Comparison of ENCODE assay signal across 8 cellular contexts in the genomic region with DNA sequence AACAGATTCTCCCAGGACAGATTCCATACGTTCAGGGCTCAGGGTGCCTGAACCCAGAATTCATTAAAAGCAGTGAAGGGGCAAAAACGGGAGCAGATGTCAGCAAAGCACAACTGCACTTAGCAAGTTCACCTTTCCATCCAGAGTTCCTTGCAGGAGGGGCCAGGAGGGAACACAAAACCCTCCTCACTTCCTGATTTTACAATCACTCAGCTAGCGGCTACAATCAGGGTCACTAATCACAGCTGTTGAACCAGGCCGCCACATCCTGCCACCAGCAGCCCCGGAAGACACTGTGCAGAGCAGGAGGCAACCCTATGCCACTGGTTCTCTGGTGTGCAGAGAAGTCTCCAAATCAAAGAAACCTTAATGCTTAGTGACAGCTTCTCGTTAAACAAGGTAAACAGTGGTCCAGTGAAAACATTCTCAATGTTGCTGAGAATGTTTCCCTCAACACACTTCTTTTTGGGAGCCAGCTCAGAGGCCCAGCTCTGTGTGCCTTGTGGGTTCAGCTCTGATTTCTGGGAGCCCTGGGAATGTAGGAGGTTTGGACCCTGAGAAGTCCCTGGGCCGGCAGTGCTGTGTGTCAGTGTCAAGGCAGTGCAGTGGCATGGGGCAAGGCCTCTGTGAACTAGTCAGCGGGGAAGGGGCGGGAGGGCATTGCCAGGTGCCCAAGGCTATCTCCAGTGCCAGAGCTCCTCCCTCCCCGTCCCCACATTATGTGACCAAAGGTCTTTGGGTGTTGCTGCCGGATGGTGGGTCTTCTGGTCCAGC. TPM values are rescaled to one million over a fixed set of nuclear protein-coding genes. Genes with fewer than 3 reads are reported as not detected.
DNase-seq lines count a peak whose midpoint lies in the region; ATAC-seq, FAIRE-seq and TF ChIP-seq lines count a peak whose summit lies in the region.

No MANE protein-coding gene starts in this region.

- RAD21 ChIA-PET in GM12878 (lab: Charles Lee; ENCODE audit: unreplicated experiment): interaction anchor here (0.7 to 6.1 kb wide), 26 partner anchors 9 to 210 kb away, joined by 3 to 110 read pairs (median 12); a partner anchor contains a TSS

- DNase-seq in EL (peak; percentile 58), T-cell (peak; percentile 47 to 81 (median 73)), GM12878 (ENCODE audit: low read depth, low spot score) (peak; percentile 84), substantia nigra (lab: John Stamatoyannopoulos, UW) (peak in 6 of 49 donors; percentile 10 to 31 (median 22)), iPS-NIHi7 (ENCODE audit: extremely low spot score) (no peak)

- peak in 1 of 2 experiments; percentile 35; a peak in 1 of 4 replicates for TF ChIP-seq EP300 in GM12878 (IDR thresholded peaks at IDR 0.05; ENCODE audit: borderline replicate concordance in 1 of 2, control insufficient read depth in 1 of 2, low read depth in 2 of 2, low read length in 2 of 2)

- H3K27ac ChIP-seq in GM12878 (ENCODE audit: control insufficient read depth, insufficient read depth) (peak overlapping the region; percentile 98), liver (ENCODE audit: low read depth in 1 of 2, low read length in 2 of 2) (peak overlapping the region; percentile 80 to 92), substantia nigra (ENCODE audit: low read depth, low read length, poor library complexity, severe bottlenecking) (peak overlapping the region; percentile 38)

- H3K9me3 ChIP-seq in GM12878 (replicated peaks; ENCODE audit: control insufficient read depth, insufficient read depth, low read length) (no peaks in the 10 kb centered on the region), liver (ENCODE audit: control insufficient read depth in 4 of 4, low read length in 3 of 4) (no peaks in the 10 kb centered on the region)

- TSS peak; percentile 97 for BruUV-seq in GM12878 (replicated peaks; lab: Mats Ljungman, UMichigan)

- peak overlapping the region; percentile 100 for H3K27ac Mint-ChIP-seq in T-cell

- in situ Hi-C loops in GM12878 (cut with MboI): no loop called here

- H3K27me3 ChIP-seq in GM12878 (replicated peaks in 1 of 2; ENCODE audit: control insufficient read depth in 2 of 2, insufficient read depth in 2 of 2, low read length in 1 of 2) (no peaks in the 10 kb centered on the region), liver (ENCODE audit: control insufficient read depth in 4 of 4, insufficient read depth in 4 of 4, low read length in 3 of 4) (no peaks in the 10 kb centered on the region)

- CTCF ChIA-PET in T-cell (lab: Charles Lee): interaction anchor here (0.5 to 2.9 kb wide), 25 partner anchors 14 to 442 kb away, joined by 3 to 29 read pairs (median 6); a partner anchor contains a TSS
- CTCF ChIA-PET in GM12878 (lab: Yijun Ruan, JAX): interaction anchor here (0.7 to 5.6 kb wide), 20 partner anchors 15 to 428 kb away, joined by 3 to 92 read pairs (median 5); a partner anchor contains a TSS

- ATAC-seq in GM21360 (IDR thresholded peaks at IDR 0.05; ENCODE audit: unreplicated experiment) (peak; percentile 49), HG03575 (IDR thresholded peaks at IDR 0.05; ENCODE audit: extremely low read depth, insufficient number of reproducible peaks, low FRiP score, unreplicated experiment) (peak; percentile 23), T-cell (replicated peaks in 1 of 4) (peak; percentile 58 to 72 (median 70)), GM12878 (peak; percentile 83)

- intact Hi-C loops in GM12878 (cut with micrococcal nuclease; ENCODE audit: unreplicated experiment): loop anchor here (1.0 to 5.0 kb wide), 9 partner anchors 15 to 200 kb away; no protein-coding TSS in a partner anchor

- peak overlapping the region; percentile 94 for H3K9ac ChIP-seq in GM12878 (ENCODE audit: control insufficient read depth, insufficient read depth, low read length)
- peak overlapping the region; percentile 57 to 66 for H3K9ac ChIP-seq in liver (ENCODE audit: low read depth in 1 of 2, low read length in 2 of 2)

- H3K4me3 ChIP-seq in GM12878: peak overlapping the region; percentile 60
- H3K4me3 ChIP-seq in liver (ENCODE audit: low read depth in 1 of 3, low read length in 3 of 3): no peak overlapping the region

- H3K27me3 Mint-ChIP-seq in T-cell: no peaks in the 10 kb centered on the region

- H3K36me3 ChIP-seq in GM12878 (ENCODE audit: control insufficient read depth in 2 of 2, insufficient read depth in 2 of 2, low read length in 1 of 2): no peaks in the 10 kb centered on the region; a peak in 1 of 4 replicates
- no peaks in the 10 kb centered on the region for H3K36me3 ChIP-seq in liver (ENCODE audit: control insufficient read depth in 4 of 4, insufficient read depth in 3 of 4, low read depth in 1 of 4, low read length in 3 of 4)

- TF ChIP-seq RAD21 in GM12878 (IDR thresholded peaks at IDR 0.05; ENCODE audit: insufficient read depth, low read depth, low read length): peak; percentile 27; the same call in 1 of the 2 replicates
- peak in 1 of 2 donors; percentile 17 for TF ChIP-seq RAD21 in liver (IDR thresholded peaks at IDR 0.05)

- FAIRE-seq in GM12878 (lab: Jason Lieb, UNC): peak; percentile 80

- peaks cover 7% of the 10 kb centered on the region for H3K79me2 ChIP-seq in GM12878 (ENCODE audit: control insufficient read depth, insufficient read depth, low read length)

- H3K4me1 ChIP-seq in GM12878 (ENCODE audit: control insufficient read depth, insufficient read depth, low read length) (peaks cover 59% of the 10 kb centered on the region), liver (ENCODE audit: control insufficient read depth in 4 of 4, insufficient read depth in 4 of 4, low read length in 3 of 4) (peaks cover 22 to 33% (median 27%) of the 10 kb centered on the region in 4 donors)

- H3K4me2 ChIP-seq in GM12878 (ENCODE audit: control insufficient read depth, insufficient read depth): peak overlapping the region; percentile 86

- H3K4me3 Mint-ChIP-seq in T-cell: peak overlapping the region; percentile 70 to 90 (median 88)

- peaks cover 7% of the 10 kb centered on the region for H3K36me3 Mint-ChIP-seq in T-cell

- no peak for TF ChIP-seq CTCF in GM12878 (IDR thresholded peaks at IDR 0.05 in 2 of 3, conservative IDR thresholded peaks at IDR 0.05 in 1 of 3; ENCODE audit: control insufficient read depth in 2 of 3, extremely low read depth in 1 of 3, insufficient read depth in 1 of 3, low read depth in 3 of 3, low read length in 3 of 3)
- no peak for TF ChIP-seq CTCF in liver (IDR thresholded peaks at IDR 0.05; ENCODE audit: low read depth, low read length, missing input control)

- H4K20me1 ChIP-seq in GM12878 (ENCODE audit: control insufficient read depth, insufficient read depth): no peaks in the 10 kb centered on the region

- SMC1A ChIA-PET in GM12878 (lab: Charles Lee; ENCODE audit: uncharacterized antibody, unreplicated experiment): interaction anchor here (0.7 to 6.7 kb wide), 34 partner anchors 10 to 209 kb away, joined by 3 to 96 read pairs (median 5); a partner anchor contains a TSS

- peak; percentile 77 for TF ChIP-seq POLR2A in GM12878 (IDR thresholded peaks at IDR 0.05; ENCODE audit: low read depth, low read length)

- H3K9me3 Mint-ChIP-seq in T-cell: no peaks in the 10 kb centered on the region

- POLR2A ChIA-PET in T-cell (lab: Charles Lee): interaction anchor here (0.5 to 2.5 kb wide), 23 partner anchors 11 to 468 kb away, joined by 3 to 43 read pairs (median 4); a partner anchor contains a TSS
- POLR2A ChIA-PET in GM12878 (lab: Charles Lee): interaction anchor here (0.8 to 4.2 kb wide), 18 partner anchors 9 to 199 kb away, joined by 3 to 62 read pairs (median 8); a partner anchor contains a TSS

- peaks cover 75 to 92% (median 84%) of the 10 kb centered on the region in 3 donors for H3K4me1 Mint-ChIP-seq in T-cell

- H2AFZ ChIP-seq in GM12878 (ENCODE audit: control insufficient read depth, low read depth, low read length): peak overlapping the region; percentile 56

- 3% methylated on average over 11 of the region's 11 CpGs for WGBS in GM12878 (ENCODE audit: insufficient coverage, insufficient replicate concordance, low lambda C conversion rate, missing lambda C conversion rate)
- 30% methylated on average over 11 of the region's 11 CpGs for WGBS in liver

TF ChIP-seq in GM12878, 131 proteins besides CTCF, POLR2A, EP300 and RAD21 (continues in another document):
- TF ChIP-seq JUNB (IDR thresholded peaks at IDR 0.05) (peak; percentile 25; the same call in 1 of the 2 replicates), TARDBP (IDR thresholded peaks at IDR 0.05; ENCODE audit: borderline replicate concordance) (no peak), SREBF1 (IDR thresholded peaks at IDR 0.05; ENCODE audit: low read length) (no peak), CHD1 (IDR thresholded peaks at IDR 0.05; ENCODE audit: low read depth, low read length) (no peak)

TF ChIP-seq in liver, 16 proteins besides CTCF, POLR2A, EP300 and RAD21 (continues in another document):
- TF ChIP-seq HNF4A (conservative IDR thresholded peaks at IDR 0.05) (peak in 1 of 2 donors; percentile 67), RXRA (IDR thresholded peaks at IDR 0.05) (peak; percentile 15 to 55), GABPA (IDR thresholded peaks at IDR 0.05 in 1 of 2, conservative IDR thresholded peaks at IDR 0.05 in 1 of 2) (no peak), TAF1 (conservative IDR thresholded peaks at IDR 0.05) (no peak), JUND (IDR thresholded peaks at IDR 0.05) (no peak), YY1 (IDR thresholded peaks at IDR 0.05) (peak; percentile 14), SP1 (IDR thresholded peaks at IDR 0.05) (peak; percentile 41)
- TF ChIP-seq, protein P1, sequence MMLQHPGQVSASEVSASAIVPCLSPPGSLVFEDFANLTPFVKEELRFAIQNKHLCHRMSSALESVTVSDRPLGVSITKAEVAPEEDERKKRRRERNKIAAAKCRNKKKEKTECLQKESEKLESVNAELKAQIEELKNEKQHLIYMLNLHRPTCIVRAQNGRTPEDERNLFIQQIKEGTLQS (IDR thresholded peaks at IDR 0.05): no peak

RNA-seq across cellular contexts. Expression of a gene that starts 54.5 kb away (rescaled TPM):
- total RNA-seq in T-cell: 10 to 100 TPM; 16.3 to 24.4 (median 18.3) TPM
- 21.6 and 23.5 TPM in 2 replicates for total RNA-seq in GM12878 (2013; cell fraction: nucleolus; rRNA removed)
- total RNA-seq in GM12878 (2014; rRNA removed): 11.6 and 12.9 TPM in 2 replicates
- 12.6 and 12.9 TPM in 2 replicates for total RNA-seq in GM12878 (2014; rRNA removed; fragmentation: Illumina TruSeq; extraction: Trizol)
- total RNA-seq in GM12878 (2021): 12.8 and 13.3 TPM in 2 replicates
- polyA plus RNA-seq in GM12878 (2011; ENCODE audit: low read depth): 9.4 TPM
- polyA plus RNA-seq in GM12878 (2011; rRNA removed): 13.3 and 19.4 TPM in 2 replicates
- polyA plus RNA-seq in GM12878 (2011; cell fraction: cytosol; rRNA removed): 5.7 and 9.1 TPM in 2 replicates
- 13.7 and 14.4 TPM in 2 replicates for polyA plus RNA-seq in GM12878 (2011; cell fraction: nucleus; rRNA removed)
- polyA plus RNA-seq in GM12878 (2012): 13.5 and 15.6 TPM in 2 replicates
- 12.8 and 16.6 TPM in 2 replicates for polyA plus RNA-seq in GM12878 (2014; fragmentation: Illumina TruSeq; extraction: Trizol)
- polyA plus RNA-seq in GM12878 (2014; fragmentation: Nextera tagmentation; extraction: Ambion mirVana): 10 to 100 TPM in 1 of 2 experiments, 1 to 10 TPM in 1; 8.5 to 11.5 TPM
- 12.3 and 18.2 TPM in 2 replicates for polyA plus RNA-seq in GM12878 (2014; rRNA removed)
- 10 to 100 TPM; 17.5 to 18.4 TPM for polyA plus RNA-seq in GM12878 (2016; fragmentation: Nextera tagmentation; extraction: Ambion mirVana)
- polyA minus RNA-seq in GM12878 (2011; rRNA and poly(A)+ RNA removed): 2.5 and 3.5 TPM in 2 replicates
- 1.3 and 2.2 TPM in 2 replicates for polyA minus RNA-seq in GM12878 (2011; cell fraction: cytosol; rRNA and poly(A)+ RNA removed)
- 5.8 and 10.0 TPM in 2 replicates for polyA minus RNA-seq in GM12878 (2011; cell fraction: nucleus; rRNA and poly(A)+ RNA removed)
- total RNA-seq in liver: 1 to 10 TPM; 2.6 to 5.0 TPM
- 1 to 10 TPM; 2.8 to 3.0 TPM for polyA plus RNA-seq in liver

Comparison
In these comparisons a context has a peak if more than half of its experiments do, and no peak if none do; other contexts are left out.
1. ATAC-seq: peak in every context shown above with its lines; median percentile 83 in GM12878; 70 in T-cell; 49 in GM21360; 23 in HG03575.
2. H3K27ac ChIP-seq: peak in every context shown above with its lines; median percentile 98 in GM12878; 86 in liver; 38 in substantia nigra.